ENCODE assay signal across 25 cellular contexts in genomic region chr18:34942276-34942675, GRCh38.
DNase-seq lines count a peak whose midpoint lies in the region; ATAC-seq and TF ChIP-seq lines count a peak whose summit lies in the region.
"Had no signal": no experiment of that assay in that cellular context is flagged by ENCODE, and none has a peak within 500 bp of the region (broad histone marks: within the 10 kb centered on the region; RNA-seq: fewer than 3 reads in every experiment).

No MANE protein-coding gene starts in this region.

- no peak for ATAC-seq in body of pancreas
- ATAC-seq: activated naive CD8-positive, alpha-beta T cell treated with anti-CD3 and anti-CD28 coated beads, Interleukin-2, amount 50 U/mL, for 24 hours; activated T-cell treated with anti-CD3 and anti-CD28 coated beads, Interleukin-2, amount 50 U/mL, for 72 hours; gastroesophageal sphincter; SK-N-SH treated with all-trans-retinoic acid at 6 μM for 48 hours; stimulated activated memory B cell treated with anti-CD40 and anti-IgM and Interleukin-4, amounts not matched to agents 10 μg/mL and 1 μg/mL and 100 μg/mL, for 72 hours had no signal

- H3K4me2 ChIP-seq in GM23248 (ENCODE audit: unreplicated experiment): no peak overlapping the region
- H3K4me2 ChIP-seq: BLaER1 treated with 17β-estradiol and CSF1 and Interleukin-3, amounts not matched to agents 10 nM and 100 nM; PC-9 had no signal

- DNase-seq in GM23248 (peak; percentile 6), amniotic epithelial cell (ENCODE audit: low read depth) (peak; percentile 49), iris pigment epithelial cell (ENCODE audit: low read depth) (peak; percentile 38), renal cortical epithelial cell (ENCODE audit: low read depth) (peak; percentile 87), body of pancreas (no peak), NCI-H2227 (lab: John Stamatoyannopoulos, UW; ENCODE audit: unreplicated experiment) (no peak), MG63 (no peak), epidermal melanocyte (ENCODE audit: insufficient read length, low spot score) (no peak)
- DNase-seq: activated CD4-positive, alpha-beta T cell treated with anti-CD3 and anti-CD28 coated beads, Interleukin-2, amount 50 U/mL, for 48 hours; activated naive CD4-positive, alpha-beta T cell; activated naive CD8-positive, alpha-beta T cell treated with anti-CD3 and anti-CD28 coated beads, Interleukin-2, amount 50 U/mL, for 24 hours; activated T-cell treated with anti-CD3 and anti-CD28 coated beads, Interleukin-2, amount 50 U/mL, for 72 hours; dermis blood vessel endothelial cell; MM.1S; NCI-H1105 treated with DMSO at 0.1 percent for 48 hours; NCI-H1930; NCI-H226; PC-9; Right ventricle myocardium superior; sigmoid colon had no signal

- H3K9me3 ChIP-seq in GM23248 (ENCODE audit: low read depth): no peaks in the 10 kb centered on the region
- no peaks in the 10 kb centered on the region for H3K9me3 ChIP-seq in body of pancreas
- no peaks in the 10 kb centered on the region for H3K9me3 ChIP-seq in MG63
- H3K9me3 ChIP-seq: BLaER1 treated with 17β-estradiol and CSF1 and Interleukin-3, amounts not matched to agents 10 nM and 100 nM; gastroesophageal sphincter; neutrophil; sigmoid colon had no signal

- TF ChIP-seq POLR2A in body of pancreas (IDR thresholded peaks at IDR 0.05): no peak

- H3K36me3 ChIP-seq in GM23248 (ENCODE audit: low read depth): no peaks in the 10 kb centered on the region
- H3K36me3 ChIP-seq in body of pancreas (replicated peaks in 1 of 2; ENCODE audit: insufficient read depth in 1 of 2, low read depth in 2 of 2): no peaks in the 10 kb centered on the region
- H3K36me3 ChIP-seq in MG63: no peaks in the 10 kb centered on the region
- H3K36me3 ChIP-seq: BLaER1 treated with 17β-estradiol and CSF1 and Interleukin-3, amounts not matched to agents 10 nM and 100 nM; gastroesophageal sphincter; neutrophil; sigmoid colon had no signal

- H3K4me1 ChIP-seq in GM23248 (ENCODE audit: insufficient read depth) (no peaks in the 10 kb centered on the region), body of pancreas (no peaks in the 10 kb centered on the region)
- H3K4me1 ChIP-seq: BLaER1 treated with 17β-estradiol and CSF1 and Interleukin-3, amounts not matched to agents 10 nM and 100 nM; sigmoid colon had no signal

- TF ChIP-seq CTCF in body of pancreas (IDR thresholded peaks at IDR 0.05): no peak

- no peaks in the 10 kb centered on the region for H3F3A ChIP-seq in GM23248 (ENCODE audit: insufficient read depth)

- H2AFZ ChIP-seq in GM23248: no peak overlapping the region
- H2AFZ ChIP-seq: PC-9 had no signal

- H3K27ac ChIP-seq in GM23248: no peak overlapping the region
- H3K27ac ChIP-seq in body of pancreas: no peak overlapping the region
- H3K27ac ChIP-seq: BLaER1 treated with 17β-estradiol and CSF1 and Interleukin-3, amounts not matched to agents 10 nM and 100 nM; gastroesophageal sphincter; neutrophil; PC-9; sigmoid colon had no signal

- in situ Hi-C loops in GM23248 (cut with MboI): no loop called here

- no peaks in the 10 kb centered on the region for H4K20me1 ChIP-seq in GM23248 (ENCODE audit: insufficient read depth)
- H4K20me1 ChIP-seq: BLaER1 treated with 17β-estradiol and CSF1 and Interleukin-3, amounts not matched to agents 10 nM and 100 nM had no signal

- 50 to 52% methylated on average over 4 of the region's 4 CpGs for WGBS in GM23248 (ENCODE audit: low coverage in 1 of 2, low lambda C conversion rate in 2 of 2, missing lambda C conversion rate in 2 of 2), 2 experiments
- 46 to 51% methylated on average over 4 of the region's 4 CpGs for WGBS in body of pancreas, 2 donors

- H3K9me2 ChIP-seq in GM23248 (ENCODE audit: insufficient read depth): no peaks in the 10 kb centered on the region

- H3K4me3 ChIP-seq in GM23248: no peak overlapping the region
- no peak overlapping the region for H3K4me3 ChIP-seq in body of pancreas
- no peak overlapping the region for H3K4me3 ChIP-seq in MG63
- H3K4me3 ChIP-seq: BLaER1 treated with 17β-estradiol and CSF1 and Interleukin-3, amounts not matched to agents 10 nM and 100 nM; gastroesophageal sphincter; PC-9; sigmoid colon had no signal

- H3K27me3 ChIP-seq in GM23248 (replicated peaks; ENCODE audit: insufficient read depth) (0 out of 2 replicates have a peak, but pooled peaks cover 8% of the 10 kb centered on the region), body of pancreas (no peaks in the 10 kb centered on the region), MG63 (no peaks in the 10 kb centered on the region; the same call in 1 of the 2 replicates)
- H3K27me3 ChIP-seq: BLaER1 treated with 17β-estradiol and CSF1 and Interleukin-3, amounts not matched to agents 10 nM and 100 nM; gastroesophageal sphincter; sigmoid colon had no signal

- H3K79me2 ChIP-seq in GM23248 (ENCODE audit: insufficient read depth): no peaks in the 10 kb centered on the region

- no peak overlapping the region for H3K9ac ChIP-seq in GM23248
- H3K9ac ChIP-seq: BLaER1 treated with 17β-estradiol and CSF1 and Interleukin-3, amounts not matched to agents 10 nM and 100 nM had no signal

- intact Hi-C loops in body of pancreas (cut with DNase I): no loop called here

Comparison
In these comparisons a context has a peak if more than half of its experiments do, and no peak if none do; other contexts are left out.
1. DNase-seq: peak in GM23248 (single experiment), amniotic epithelial cell (single experiment), iris pigment epithelial cell (single experiment) and renal cortical epithelial cell (single experiment); none in body of pancreas (0 of 4), NCI-H2227 (single experiment), MG63 (single experiment) and epidermal melanocyte (single experiment).